15 cellular contexts compared by ENCODE assay signal in genomic region chr1:93732514-93732913, GRCh38. TPM values are rescaled to one million over a fixed set of nuclear protein-coding genes. Genes with fewer than 3 reads are reported as not detected.
DNase-seq lines count a peak whose midpoint lies in the region; ATAC-seq and TF ChIP-seq lines count a peak whose summit lies in the region.
"Had no signal": no experiment of that assay in that cellular context is flagged by ENCODE, and none has a peak within 500 bp of the region (broad histone marks: within the 10 kb centered on the region; RNA-seq: fewer than 3 reads in every experiment).

No MANE protein-coding gene starts in this region.

- no peak for ATAC-seq in PC-3
- ATAC-seq in stimulated activated naive B cell treated with anti-CD40 and anti-IgM and Interleukin-4, amounts not matched to agents 10 μg/mL and 1 μg/mL and 100 μg/mL, for 72 hours (replicated peaks): peak; percentile 41 to 49
- no peak for ATAC-seq in GM21423 (IDR thresholded peaks at IDR 0.05; ENCODE audit: unreplicated experiment)
- ATAC-seq in HG03108 (IDR thresholded peaks at IDR 0.05; ENCODE audit: unreplicated experiment): no peak
- ATAC-seq: activated naive CD4-positive, alpha-beta T cell treated with anti-CD3 and anti-CD28 coated beads, Interleukin-2, amount 50 U/mL, for 72 hours; upper lobe of right lung had no signal

- H3K4me2 ChIP-seq in mammary epithelial cell (ENCODE audit: insufficient read depth, low read depth, low read length) (no peak overlapping the region), PC-3 (ENCODE audit: low read length) (no peak overlapping the region)

- H3K27me3 Mint-ChIP-seq in MCF 10A (ENCODE audit: insufficient read depth, unreplicated experiment): no peaks in the 10 kb centered on the region
- H3K27me3 Mint-ChIP-seq in stimulated activated naive B cell treated with anti-CD40 and anti-IgM and Interleukin-4, amounts not matched to agents 10 μg/mL and 1 μg/mL and 100 μg/mL, for 72 hours: no peaks in the 10 kb centered on the region

- in situ Hi-C loops in mammary epithelial cell (cut with MboI; ENCODE audit: low sequenced_read_pairs in 2 of 2): no loop called here

- no peak overlapping the region for H3K4me3 Mint-ChIP-seq in MCF 10A (ENCODE audit: unreplicated experiment)
- no peak overlapping the region for H3K4me3 Mint-ChIP-seq in stimulated activated naive B cell treated with anti-CD40 and anti-IgM and Interleukin-4, amounts not matched to agents 10 μg/mL and 1 μg/mL and 100 μg/mL, for 72 hours

- no peak overlapping the region for H2AFZ ChIP-seq in mammary epithelial cell (ENCODE audit: low read depth, low read length)
- H2AFZ ChIP-seq in PC-3 (ENCODE audit: low read length): peak overlapping the region; percentile 30; the same call in 1 of the 2 replicates

- POLR2A ChIA-PET in MCF 10A (lab: Yijun Ruan, JAX) (no interaction called here), PC-3 (lab: Charles Lee; ENCODE audit: unreplicated experiment) (no interaction called here)

- H3K4me1 Mint-ChIP-seq in MCF 10A (ENCODE audit: insufficient read depth, unreplicated experiment): peaks cover 51% of the 10 kb centered on the region
- H3K4me1 Mint-ChIP-seq in stimulated activated naive B cell treated with anti-CD40 and anti-IgM and Interleukin-4, amounts not matched to agents 10 μg/mL and 1 μg/mL and 100 μg/mL, for 72 hours: peaks cover 30 to 43% of the 10 kb centered on the region in 2 donors

- H3F3A ChIP-seq in PC-3 (ENCODE audit: low read length, unreplicated experiment): no peaks in the 10 kb centered on the region

- intact Hi-C loops in MCF 10A (cut with micrococcal nuclease): no loop called here
- intact Hi-C loops in mammary epithelial cell (cut with micrococcal nuclease): no loop called here
- intact Hi-C loops in PC-3 (cut with micrococcal nuclease): no loop called here

- no peaks in the 10 kb centered on the region for H3K9me3 ChIP-seq in mammary epithelial cell (replicated peaks; ENCODE audit: insufficient read depth, low read length)
- H3K9me3 ChIP-seq in PC-3 (ENCODE audit: low read length): no peaks in the 10 kb centered on the region
- H3K9me3 ChIP-seq: upper lobe of right lung had no signal

- dilution Hi-C loops in mammary epithelial cell (cut with HindIII; ENCODE audit: low sequenced_read_pairs): loop anchor here (10.0 kb wide), 1 partner anchor 118 kb away; no protein-coding TSS in a partner anchor

- DNase-seq in MCF 10A (ENCODE audit: unreplicated experiment) (no peak), mammary epithelial cell (no peak), PC-3 (no peak), fibroblast of the aortic adventitia (ENCODE audit: low read depth) (no peak)
- no peak for DNase-seq in stimulated activated naive B cell treated with anti-CD40 and anti-IgM and Interleukin-4, amounts not matched to agents 10 μg/mL and 1 μg/mL and 100 μg/mL, for 72 hours
- DNase-seq in activated CD4-positive, alpha-beta T cell treated with anti-CD3 and anti-CD28 coated beads for 4 hours: no peak
- DNase-seq: DMS53; NCI-H146; NCI-H524 treated with DMSO at 0.1 percent for 48 hours; posterior cingulate gyrus; stimulated activated CD8-positive, alpha-beta memory T cell treated with anti-CD3 and anti-CD28 coated beads, Interleukin-4, amount 100 ng/mL, for 48 hours; upper lobe of right lung had no signal

- no peak overlapping the region for H3K27ac ChIP-seq in mammary epithelial cell (ENCODE audit: insufficient read depth, low read depth, low read length)
- H3K27ac ChIP-seq in PC-3 (ENCODE audit: low read length): no peak overlapping the region
- H3K27ac ChIP-seq: upper lobe of right lung had no signal

- H3K79me2 ChIP-seq in mammary epithelial cell (ENCODE audit: insufficient read depth, low read length): peaks cover 14% of the 10 kb centered on the region
- H3K79me2 ChIP-seq in PC-3 (ENCODE audit: low read length): 0 out of 2 replicates have a peak, but pooled peaks cover 9% of the 10 kb centered on the region

- H3K27me3 ChIP-seq in mammary epithelial cell (ENCODE audit: insufficient read depth, low read length) (no peaks in the 10 kb centered on the region), PC-3 (ENCODE audit: low read length) (no peaks in the 10 kb centered on the region)
- H3K27me3 ChIP-seq: upper lobe of right lung had no signal

- CTCF ChIA-PET in MCF 10A (lab: Yijun Ruan, JAX) (no interaction called here), mammary epithelial cell (lab: Charles Lee; ENCODE audit: low non-redundant PET) (no interaction called here), PC-3 (lab: Charles Lee) (no interaction called here)

- no TSS peak for BruUV-seq in MCF 10A (replicated peaks; lab: Mats Ljungman, UMichigan)
- BruUV-seq in mammary epithelial cell (replicated peaks; lab: Mats Ljungman, UMichigan): no TSS peak
- BruUV-seq in PC-3 (replicated peaks; lab: Mats Ljungman, UMichigan): no TSS peak

- H3K36me3 ChIP-seq in mammary epithelial cell (ENCODE audit: insufficient read depth, low read length) (no peaks in the 10 kb centered on the region), PC-3 (ENCODE audit: low read depth, low read length) (peaks cover 4% of the 10 kb centered on the region; the same call in 1 of the 2 replicates)
- H3K36me3 ChIP-seq: upper lobe of right lung had no signal

- H3K9me2 ChIP-seq in PC-3 (replicated peaks; ENCODE audit: low read length): no peaks in the 10 kb centered on the region

- H3K36me3 Mint-ChIP-seq in MCF 10A (ENCODE audit: insufficient read depth, unreplicated experiment): peaks cover 6% of the 10 kb centered on the region
- H3K36me3 Mint-ChIP-seq in stimulated activated naive B cell treated with anti-CD40 and anti-IgM and Interleukin-4, amounts not matched to agents 10 μg/mL and 1 μg/mL and 100 μg/mL, for 72 hours: no peaks in the 10 kb centered on the region
- H3K36me3 Mint-ChIP-seq: activated naive CD4-positive, alpha-beta T cell treated with anti-CD3 and anti-CD28 coated beads, Interleukin-2, amount 50 U/mL, for 72 hours had no signal

- no peak for TF ChIP-seq CTCF in MCF 10A (IDR thresholded peaks at IDR 0.05; ENCODE audit: unreplicated experiment)
- TF ChIP-seq CTCF in mammary epithelial cell (conservative IDR thresholded peaks at IDR 0.05 in 1 of 2, IDR thresholded peaks at IDR 0.05 in 1 of 2; ENCODE audit: extremely low read depth in 1 of 2, insufficient read depth in 1 of 2, low read depth in 1 of 2, low read length in 2 of 2): no peak
- no peak for TF ChIP-seq CTCF in PC-3 (conservative IDR thresholded peaks at IDR 0.05; ENCODE audit: low read depth, low read length)
- TF ChIP-seq CTCF in fibroblast of the aortic adventitia (IDR thresholded peaks at IDR 0.05; ENCODE audit: insufficient read depth, low read length): peak; percentile 5

- no peaks in the 10 kb centered on the region for H3K9me3 Mint-ChIP-seq in MCF 10A (ENCODE audit: unreplicated experiment)
- H3K9me3 Mint-ChIP-seq in stimulated activated naive B cell treated with anti-CD40 and anti-IgM and Interleukin-4, amounts not matched to agents 10 μg/mL and 1 μg/mL and 100 μg/mL, for 72 hours: no peaks in the 10 kb centered on the region
- H3K9me3 Mint-ChIP-seq: activated naive CD4-positive, alpha-beta T cell treated with anti-CD3 and anti-CD28 coated beads, Interleukin-2, amount 50 U/mL, for 72 hours had no signal

- 100% methylated on average over 3 of the region's 4 CpGs for WGBS in mammary epithelial cell (ENCODE audit: low coverage, missing lambda C conversion rate)

- H4K20me1 ChIP-seq in mammary epithelial cell (ENCODE audit: insufficient read depth, low read length): no peaks in the 10 kb centered on the region
- H4K20me1 ChIP-seq in PC-3 (ENCODE audit: low read length): no peaks in the 10 kb centered on the region

- no peak overlapping the region for H3K4me3 ChIP-seq in mammary epithelial cell (replicated peaks in 1 of 3; ENCODE audit: insufficient read depth in 1 of 3, low read depth in 2 of 3, low read length in 3 of 3)
- H3K4me3 ChIP-seq in PC-3 (ENCODE audit: low read length): no peak overlapping the region
- H3K4me3 ChIP-seq in fibroblast of the aortic adventitia (ENCODE audit: low read depth, low read length): no peak overlapping the region
- H3K4me3 ChIP-seq: upper lobe of right lung had no signal

- H3K27ac Mint-ChIP-seq in MCF 10A (ENCODE audit: low read depth, unreplicated experiment): peak overlapping the region; percentile 21
- H3K27ac Mint-ChIP-seq in stimulated activated naive B cell treated with anti-CD40 and anti-IgM and Interleukin-4, amounts not matched to agents 10 μg/mL and 1 μg/mL and 100 μg/mL, for 72 hours: peak overlapping the region; percentile 59
- H3K27ac Mint-ChIP-seq: activated naive CD4-positive, alpha-beta T cell treated with anti-CD3 and anti-CD28 coated beads, Interleukin-2, amount 50 U/mL, for 72 hours had no signal

- H3K9ac ChIP-seq in mammary epithelial cell (ENCODE audit: insufficient read depth, low read length) (no peak overlapping the region), PC-3 (ENCODE audit: low read length) (no peak overlapping the region)

- H3K4me1 ChIP-seq in mammary epithelial cell (ENCODE audit: insufficient read depth, low read length) (peaks cover 44% of the 10 kb centered on the region), PC-3 (ENCODE audit: insufficient read depth, low read length) (peaks cover 21% of the 10 kb centered on the region)
- H3K4me1 ChIP-seq: upper lobe of right lung had no signal

RNA-seq across cellular contexts. Expression of gene BCAR3, which starts 50.9 kb away (rescaled TPM):
- total RNA-seq in MCF 10A (2022) (83.6 and 130 TPM in 2 replicates), mammary epithelial cell (100 to 1,000 TPM in 1 of 2 donors, 10 to 100 TPM in 1; 93.0 to 171 TPM), PC-3 (2014; rRNA removed) (169 and 171 TPM in 2 replicates), fibroblast of the aortic adventitia (ENCODE audit: low replicate concordance) (20.6 and 34.4 TPM in 2 replicates)
- polyA plus RNA-seq in mammary epithelial cell: 123 TPM
- polyA minus RNA-seq in mammary epithelial cell: 185 TPM

Comparison
In these comparisons a context has a peak if more than half of its experiments do, and no peak if none do; other contexts are left out.
1. ATAC-seq: peak in stimulated activated naive B cell treated with anti-CD40 and anti-IgM and Interleukin-4, amounts not matched to agents 10 μg/mL and 1 μg/mL and 100 μg/mL, for 72 hours (2 of 2); none in PC-3 (single experiment), GM21423 (single experiment) and HG03108 (single experiment).